Comparison of ENCODE assay signal across 19 cellular contexts in the genomic region with DNA sequence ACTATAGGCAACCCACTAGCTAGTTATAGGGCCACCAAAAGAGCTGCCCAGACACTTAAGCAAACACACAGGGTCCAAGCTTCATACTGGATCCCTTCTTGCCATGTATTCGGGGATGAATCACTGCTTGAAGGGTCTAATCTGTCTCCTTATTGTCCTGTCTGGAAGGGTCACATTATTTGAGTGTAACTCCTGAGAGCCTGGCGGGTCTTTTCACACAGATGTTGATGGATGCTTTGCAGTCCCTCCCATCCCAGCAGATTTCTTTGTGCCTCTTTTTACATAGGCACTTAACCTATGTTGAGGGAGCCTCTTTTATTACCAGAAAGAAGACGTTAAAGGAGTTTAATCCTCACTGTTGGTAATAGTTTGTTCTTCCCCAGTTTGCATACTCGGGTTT. TPM values are rescaled to one million over a fixed set of nuclear protein-coding genes. Genes with fewer than 3 reads are reported as not detected.
DNase-seq lines count a peak whose midpoint lies in the region; TF ChIP-seq lines count a peak whose summit lies in the region.
"Had no signal": no experiment of that assay in that cellular context is flagged by ENCODE, and none has a peak within 500 bp of the region (broad histone marks: within the 10 kb centered on the region; RNA-seq: fewer than 3 reads in every experiment).

No MANE protein-coding gene starts in this region.

- H3K9me3 Mint-ChIP-seq in activated naive CD4-positive, alpha-beta T cell treated with anti-CD3 and anti-CD28 coated beads, Interleukin-2, amount 50 U/mL, for 24 hours: no peaks in the 10 kb centered on the region
- no peaks in the 10 kb centered on the region for H3K9me3 Mint-ChIP-seq in glutamatergic neuron (ENCODE audit: unreplicated experiment)
- H3K9me3 Mint-ChIP-seq: HFFc6 had no signal

- H3K79me1 ChIP-seq in neuronal stem cell (ENCODE audit: low read depth, low read length): no peaks in the 10 kb centered on the region

- H3K4me1 ChIP-seq in neuronal stem cell (ENCODE audit: control insufficient read depth in 2 of 2, insufficient read depth in 1 of 2, low read depth in 1 of 2, low read length in 2 of 2): peaks cover 2 to 4% of the 10 kb centered on the region in 2 donors

- TF ChIP-seq CTCF in glutamatergic neuron (IDR thresholded peaks at IDR 0.05; ENCODE audit: partially characterized antibody, unreplicated experiment): no peak

- H2AFZ ChIP-seq in neuronal stem cell (ENCODE audit: low read length): no peak overlapping the region

- no peak overlapping the region for H2BK12ac ChIP-seq in neuronal stem cell (ENCODE audit: low read length)

- no peak overlapping the region for H3K4ac ChIP-seq in neuronal stem cell (ENCODE audit: low read length)

- H3K4me3 ChIP-seq in neuronal stem cell (ENCODE audit: low read length in 2 of 2): no peak overlapping the region

- peaks cover 39% of the 10 kb centered on the region for H3K4me1 Mint-ChIP-seq in activated naive CD4-positive, alpha-beta T cell treated with anti-CD3 and anti-CD28 coated beads, Interleukin-2, amount 50 U/mL, for 24 hours
- H3K4me1 Mint-ChIP-seq in glutamatergic neuron (ENCODE audit: low read depth, unreplicated experiment): peaks cover 25% of the 10 kb centered on the region

- peaks cover 2% of the 10 kb centered on the region for H3K36me3 Mint-ChIP-seq in activated naive CD4-positive, alpha-beta T cell treated with anti-CD3 and anti-CD28 coated beads, Interleukin-2, amount 50 U/mL, for 24 hours
- H3K36me3 Mint-ChIP-seq in glutamatergic neuron (ENCODE audit: unreplicated experiment): no peaks in the 10 kb centered on the region

- H2BK120ac ChIP-seq in neuronal stem cell (ENCODE audit: low read depth, low read length): no peak overlapping the region

- no peaks in the 10 kb centered on the region for H3K9me3 ChIP-seq in neuronal stem cell (replicated peaks in 1 of 2; ENCODE audit: control insufficient read depth in 2 of 2, insufficient read depth in 1 of 2, low read depth in 1 of 2, low read length in 2 of 2)

- no peak overlapping the region for H3K23ac ChIP-seq in neuronal stem cell (ENCODE audit: low read depth, low read length, poor library complexity)

- H2BK5ac ChIP-seq in neuronal stem cell (ENCODE audit: low read length): no peak overlapping the region

- H2BK15ac ChIP-seq in neuronal stem cell (ENCODE audit: low read length): no peak overlapping the region

- H4K8ac ChIP-seq in neuronal stem cell (ENCODE audit: low read depth, low read length): no peak overlapping the region

- H3K9ac ChIP-seq in neuronal stem cell (ENCODE audit: low read depth, low read length, poor library complexity): no peak overlapping the region

- H4K91ac ChIP-seq in neuronal stem cell (ENCODE audit: low read depth, low read length, poor library complexity): no peak overlapping the region

- no peaks in the 10 kb centered on the region for H3K27me3 ChIP-seq in neuronal stem cell (ENCODE audit: control insufficient read depth in 3 of 3, insufficient read depth in 3 of 3, low read depth in 1 of 3, low read length in 3 of 3)

- peaks cover 0 to 5% of the 10 kb centered on the region in 2 donors for H3K36me3 ChIP-seq in neuronal stem cell (replicated peaks in 1 of 2; ENCODE audit: control insufficient read depth in 2 of 2, insufficient read depth in 2 of 2, low read length in 2 of 2)

- no peak overlapping the region for H3K18ac ChIP-seq in neuronal stem cell (ENCODE audit: low read length)

- H3K14ac ChIP-seq in neuronal stem cell (ENCODE audit: low read length): no peak overlapping the region

- peak overlapping the region; percentile 2 for H3K27ac ChIP-seq in neuronal stem cell (replicated peaks; ENCODE audit: low read length)
- H3K27ac ChIP-seq: C4-2B, RWPE1 had no signal

- H3K27ac Mint-ChIP-seq in activated naive CD4-positive, alpha-beta T cell treated with anti-CD3 and anti-CD28 coated beads, Interleukin-2, amount 50 U/mL, for 24 hours: peak overlapping the region; percentile 35
- peak overlapping the region; percentile 30 for H3K27ac Mint-ChIP-seq in glutamatergic neuron (ENCODE audit: unreplicated experiment)
- H3K27ac Mint-ChIP-seq: HFFc6 had no signal

- no peak overlapping the region for H2AK5ac ChIP-seq in neuronal stem cell (ENCODE audit: low read depth, low read length)

- DNase-seq in activated naive CD4-positive, alpha-beta T cell treated with anti-CD3 and anti-CD28 coated beads, Interleukin-2, amount 50 U/mL, for 16 hours: no peak
- peak; percentile 18 for DNase-seq in NCI-H2227 (lab: John Stamatoyannopoulos, UW; ENCODE audit: unreplicated experiment)
- no peak for DNase-seq in glutamatergic neuron
- no peak for DNase-seq in neuronal stem cell (ENCODE audit: low spot score)
- DNase-seq in COR-L47 (lab: John Stamatoyannopoulos, UW): no peak
- no peak for DNase-seq in HuH-7 (ENCODE audit: low spot score)
- no peak for DNase-seq in DMS79 treated with DMSO at 0.1 percent for 48 hours (lab: John Stamatoyannopoulos, UW)
- DNase-seq: AML-193, HFFc6, KG1, NCI-H1092, NCI-H1436, NCI-H187 treated with DMSO at 0.1 percent for 48 hours, NCI-H2107, NCI-H524 treated with DMSO at 0.1 percent for 48 hours, SHP77 treated with DMSO at 0.1 percent for 48 hours had no signal

- WGBS in neuronal stem cell (ENCODE audit: extremely low coverage in 2 of 2, insufficient read length in 2 of 2, insufficient replicate concordance in 1 of 2), 2 donors: no CpG with 5 or more reads among the region's 4 CpGs

- H3K4me3 Mint-ChIP-seq in activated naive CD4-positive, alpha-beta T cell treated with anti-CD3 and anti-CD28 coated beads, Interleukin-2, amount 50 U/mL, for 24 hours: no peak overlapping the region
- H3K4me3 Mint-ChIP-seq in glutamatergic neuron (ENCODE audit: unreplicated experiment): no peak overlapping the region
- H3K4me3 Mint-ChIP-seq: HFFc6 had no signal

- H3K27me3 Mint-ChIP-seq in activated naive CD4-positive, alpha-beta T cell treated with anti-CD3 and anti-CD28 coated beads, Interleukin-2, amount 50 U/mL, for 24 hours: no peaks in the 10 kb centered on the region
- H3K27me3 Mint-ChIP-seq in glutamatergic neuron (ENCODE audit: unreplicated experiment): peaks cover 5% of the 10 kb centered on the region

- no peak overlapping the region for H3K4me2 ChIP-seq in neuronal stem cell (ENCODE audit: insufficient read depth, low read length, poor library complexity, severe bottlenecking)

RNA-seq across cellular contexts. Expression of a gene that starts 56.6 kb away (rescaled TPM):
- 71.0 TPM for total RNA-seq in glutamatergic neuron (ENCODE audit: unreplicated experiment)
- polyA plus RNA-seq in neuronal stem cell (2013, experiment 1 of 2): 30.1 TPM
- polyA plus RNA-seq in neuronal stem cell (2013, experiment 2 of 2): 31.5 TPM
